ENCODE assay signal across 35 cellular contexts in the genomic region with DNA sequence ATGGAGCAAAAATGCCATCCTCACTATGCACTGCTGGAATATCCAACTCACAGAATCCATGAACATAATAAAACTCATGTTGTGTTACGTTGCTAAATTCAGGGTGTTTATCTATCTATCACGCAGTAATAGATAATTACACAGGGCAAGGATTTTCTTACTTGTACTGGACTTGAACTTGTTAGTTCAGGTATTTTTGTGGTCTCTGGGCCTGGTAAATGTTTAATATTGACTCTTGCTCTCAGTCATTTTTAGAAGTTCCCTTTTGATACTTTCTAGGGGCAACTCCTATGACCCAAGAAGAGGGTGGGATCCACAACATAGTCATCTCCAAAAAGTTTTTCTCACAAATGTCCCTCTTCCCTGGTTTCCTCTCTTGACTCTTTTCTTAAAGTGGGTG.
"Had no signal": no experiment of that assay in that cellular context is flagged by ENCODE, and none has a peak within 500 bp of the region (broad histone marks: within the 10 kb centered on the region; RNA-seq: fewer than 3 reads in every experiment).

No MANE protein-coding gene starts in this region.

- DNase-seq: Karpas-422, Kasumi-1, MG63, MM.1S, MV-4-11, NCI-H1048, NCI-H1092, NCI-H1092 treated with DMSO at 0.1 percent for 48 hours, NCI-H1105, NCI-H1105 treated with DMSO at 0.1 percent for 48 hours, NCI-H1417, NCI-H1417 treated with DMSO at 0.1 percent for 48 hours, NCI-H1436, NCI-H1436 treated with DMSO at 0.1 percent for 48 hours, NCI-H146, NCI-H1694, NCI-H1694 treated with DMSO at 0.1 percent for 48 hours, NCI-H187, NCI-H187 treated with DMSO at 0.1 percent for 48 hours, NCI-H1930, NCI-H2029, NCI-H2029 treated with DMSO at 0.1 percent for 48 hours, NCI-H2081, NCI-H2081 treated with DMSO at 0.1 percent for 48 hours, NCI-H2107, NCI-H2171, NCI-H2171 treated with DMSO at 0.1 percent for 48 hours, NCI-H2227 treated with DMSO at 0.1 percent for 48 hours, NCI-H226, NCI-H345, NCI-H446, NCI-H510A, NCI-H510A treated with DMSO at 0.1 percent for 48 hours, NCI-H524, NCI-H524 treated with DMSO at 0.1 percent for 48 hours had no signal
